21 cellular contexts compared by ENCODE assay signal in the genomic region with DNA sequence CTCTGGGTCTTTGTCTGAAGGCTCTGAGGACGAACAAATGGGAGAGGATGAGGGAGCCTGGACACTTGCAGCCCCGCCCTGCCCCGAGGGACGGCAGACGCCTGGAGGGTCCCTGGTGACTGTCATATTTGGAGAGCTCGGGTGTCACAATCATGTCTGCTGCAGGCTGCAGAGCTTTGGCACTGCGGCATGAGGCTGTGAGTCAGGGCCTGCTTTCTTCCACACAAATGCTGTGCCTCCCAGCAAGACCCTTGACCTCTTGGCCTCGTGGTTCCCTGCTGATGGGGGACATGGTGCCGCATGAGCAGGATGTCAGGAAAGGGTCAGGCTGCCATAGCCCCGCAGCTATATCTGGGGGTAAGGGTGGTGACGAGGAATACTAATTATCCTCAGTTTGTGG.
DNase-seq lines count a peak whose midpoint lies in the region; ATAC-seq, FAIRE-seq and TF ChIP-seq lines count a peak whose summit lies in the region.
"Had no signal": no experiment of that assay in that cellular context is flagged by ENCODE, and none has a peak within 500 bp of the region (broad histone marks: within the 10 kb centered on the region; RNA-seq: fewer than 3 reads in every experiment).

No MANE protein-coding gene starts in this region.

- no peak for FAIRE-seq in RCC 7860 (lab: Jason Lieb, UNC)
- FAIRE-seq: pancreas had no signal

- peak overlapping the region; percentile 99; the same call in 1 of the 2 replicates for H3K27ac ChIP-seq in KMS-11
- H3K27ac ChIP-seq: left ventricle myocardium inferior, pancreas had no signal

- no peak overlapping the region for H3K9ac ChIP-seq in KMS-11

- ATAC-seq in HG02610 (IDR thresholded peaks at IDR 0.05; ENCODE audit: unreplicated experiment), result no peak
- no peak for ATAC-seq in HG02623 (IDR thresholded peaks at IDR 0.05; ENCODE audit: unreplicated experiment)
- ATAC-seq: GM23338, heart left ventricle, pancreas, sciatic nerve had no signal

- DNase-seq in CD14-positive monocyte (ENCODE audit: low spot score) (no peak), neural crest cell (ENCODE audit: low read depth, low spot score) (peak; percentile 35), RCC 7860 (ENCODE audit: low spot score) (no peak), putamen (ENCODE audit: low spot score) (no peak)
- DNase-seq: activated CD4-positive, alpha-beta T cell treated with anti-CD3 and anti-CD28 coated beads, Interleukin-2, amount 50 U/mL, for 1 hour; activated CD8-positive, alpha-beta memory T cell treated with anti-CD3 and anti-CD28 coated beads, Interleukin-2, amount 50 U/mL, for 48 hours; activated gamma-delta T cell treated with Interleukin-2 at 50 U/mL for 16 hours; aorta; heart left ventricle; left ventricle myocardium inferior; NCI-H187 treated with DMSO at 0.1 percent for 48 hours; pancreas; Right ventricle myocardium superior; stimulated activated naive CD4-positive, alpha-beta T cell treated with Interleukin-2 at 50 U/mL for 16 hours had no signal

- 0 out of 2 replicates have a peak, but pooled peaks cover 6% of the 10 kb centered on the region for H3K79me2 ChIP-seq in KMS-11 (ENCODE audit: insufficient read depth, low read depth)

- no peak overlapping the region for H2AFZ ChIP-seq in KMS-11 (ENCODE audit: low read depth)
- H2AFZ ChIP-seq: GM23338 had no signal

- no peak overlapping the region for H3K4me3 Mint-ChIP-seq in CD14-positive monocyte
- no peak overlapping the region for H3K4me3 Mint-ChIP-seq in dendritic cell treated with granulocyte-macrophage colony-stimulating factor and Interleukin-4, amounts not matched to agents 40 ng/mL and 50 ng/mL, for 4 days
- peak overlapping the region; percentile 61 for H3K4me3 Mint-ChIP-seq in neural crest cell
- H3K4me3 Mint-ChIP-seq: GM23338 had no signal

- H3K27me3 Mint-ChIP-seq in CD14-positive monocyte (ENCODE audit: low read depth in 3 of 3), result peaks cover 0 to 6% (median 2%) of the 10 kb centered on the region in 3 donors
- H3K27me3 Mint-ChIP-seq in dendritic cell treated with granulocyte-macrophage colony-stimulating factor and Interleukin-4, amounts not matched to agents 40 ng/mL and 50 ng/mL, for 4 days, result no peaks in the 10 kb centered on the region
- no peaks in the 10 kb centered on the region for H3K27me3 Mint-ChIP-seq in neural crest cell (ENCODE audit: low read depth)

- H3K4me3 ChIP-seq in KMS-11 (IDR thresholded peaks at IDR 0.05; ENCODE audit: insufficient read depth, low read depth, low read length), result no peak overlapping the region
- H3K4me3 ChIP-seq: GM23338, heart left ventricle, left ventricle myocardium inferior, pancreas, upper lobe of left lung had no signal

- TF ChIP-seq CTCF in CD14-positive monocyte (IDR thresholded peaks at IDR 0.05), result no peak
- TF ChIP-seq CTCF in KMS-11 (conservative IDR thresholded peaks at IDR 0.05; ENCODE audit: low read depth, low read length), result no peak
- TF ChIP-seq CTCF in neural crest cell (conservative IDR thresholded peaks at IDR 0.05), result no peak

- H3K27ac Mint-ChIP-seq in CD14-positive monocyte, result peak overlapping the region in 4 of 7 donors; percentile 68 to 99 (median 78)
- H3K27ac Mint-ChIP-seq in dendritic cell treated with granulocyte-macrophage colony-stimulating factor and Interleukin-4, amounts not matched to agents 40 ng/mL and 50 ng/mL, for 4 days, result peak overlapping the region; percentile 22
- peak overlapping the region; percentile 81 for H3K27ac Mint-ChIP-seq in neural crest cell (ENCODE audit: unreplicated experiment)
- H3K27ac Mint-ChIP-seq: GM23338 had no signal

- H3K36me3 Mint-ChIP-seq in CD14-positive monocyte, result peaks cover 63 to 83% of the 10 kb centered on the region in 2 donors
- H3K36me3 Mint-ChIP-seq in dendritic cell treated with granulocyte-macrophage colony-stimulating factor and Interleukin-4, amounts not matched to agents 40 ng/mL and 50 ng/mL, for 4 days (ENCODE audit: low read depth), result peaks cover 84% of the 10 kb centered on the region
- H3K36me3 Mint-ChIP-seq in neural crest cell (ENCODE audit: low read depth), result peaks cover 22% of the 10 kb centered on the region

- H3K27me3 ChIP-seq in KMS-11 (ENCODE audit: insufficient read depth, low read depth), result no peaks in the 10 kb centered on the region
- H3K27me3 ChIP-seq: heart left ventricle, pancreas, upper lobe of left lung had no signal

- H3K9me3 Mint-ChIP-seq in CD14-positive monocyte (peaks cover 0 to 3% (median 0%) of the 10 kb centered on the region in 7 donors), neural crest cell (no peaks in the 10 kb centered on the region)
- H3K9me3 Mint-ChIP-seq in dendritic cell treated with granulocyte-macrophage colony-stimulating factor and Interleukin-4, amounts not matched to agents 40 ng/mL and 50 ng/mL, for 4 days, result no peaks in the 10 kb centered on the region

- H3K4me2 ChIP-seq in KMS-11, result peak overlapping the region; percentile 71; the same call in 1 of the 2 replicates
- H3K4me2 ChIP-seq: GM23338 had no signal

- intact Hi-C loops in CD14-positive monocyte (cut with micrococcal nuclease), result loop anchor here (2.0 to 10.0 kb wide), 2 partner anchors 14 to 162 kb away; partner anchors contain the start of gene ZCCHC24 (in 1 of the 2)
- intact Hi-C loops in dendritic cell treated with granulocyte-macrophage colony-stimulating factor and Interleukin-4, amounts not matched to agents 40 ng/mL and 50 ng/mL, for 4 days (cut with micrococcal nuclease), result no loop called here

- peaks cover 67% of the 10 kb centered on the region for H3K4me1 Mint-ChIP-seq in CD14-positive monocyte
- peaks cover 81% of the 10 kb centered on the region for H3K4me1 Mint-ChIP-seq in dendritic cell treated with granulocyte-macrophage colony-stimulating factor and Interleukin-4, amounts not matched to agents 40 ng/mL and 50 ng/mL, for 4 days (ENCODE audit: low read depth)
- H3K4me1 Mint-ChIP-seq in neural crest cell, result peaks cover 42% of the 10 kb centered on the region

- H4K20me1 ChIP-seq in KMS-11 (ENCODE audit: insufficient read depth), result no peaks in the 10 kb centered on the region

- peaks cover 64% of the 10 kb centered on the region for H3K4me1 ChIP-seq in KMS-11 (ENCODE audit: low read depth, poor library complexity, severe bottlenecking)
- H3K4me1 ChIP-seq: pancreas had no signal

- no peaks in the 10 kb centered on the region for H3K36me3 ChIP-seq in KMS-11 (ENCODE audit: insufficient read depth)

Comparison
In these comparisons a context has a peak if more than half of its experiments do, and no peak if none do; other contexts are left out.
1. H3K27ac Mint-ChIP-seq: peak in every context shown above with its lines; median percentile 81 in neural crest cell; 78 in CD14-positive monocyte; 22 in dendritic cell treated with granulocyte-macrophage colony-stimulating factor and Interleukin-4, amounts not matched to agents 40 ng/mL and 50 ng/mL, for 4 days.